In genomic region chr20:62500237-62500864, GRCh38 we compare ENCODE assay signal across 1 cellular context.
A peak's percentile ranks its signal among the peaks of the same experiment; 100 is the strongest.
TF ChIP-seq lines count a peak whose summit lies in the region.

No MANE protein-coding gene starts in this region.

TF ChIP-seq in HepG2, 621 proteins besides CTCF, POLR2A, EP300 and RAD21 (continued from another document and continues in another):
- TF ChIP-seq, protein P1, sequence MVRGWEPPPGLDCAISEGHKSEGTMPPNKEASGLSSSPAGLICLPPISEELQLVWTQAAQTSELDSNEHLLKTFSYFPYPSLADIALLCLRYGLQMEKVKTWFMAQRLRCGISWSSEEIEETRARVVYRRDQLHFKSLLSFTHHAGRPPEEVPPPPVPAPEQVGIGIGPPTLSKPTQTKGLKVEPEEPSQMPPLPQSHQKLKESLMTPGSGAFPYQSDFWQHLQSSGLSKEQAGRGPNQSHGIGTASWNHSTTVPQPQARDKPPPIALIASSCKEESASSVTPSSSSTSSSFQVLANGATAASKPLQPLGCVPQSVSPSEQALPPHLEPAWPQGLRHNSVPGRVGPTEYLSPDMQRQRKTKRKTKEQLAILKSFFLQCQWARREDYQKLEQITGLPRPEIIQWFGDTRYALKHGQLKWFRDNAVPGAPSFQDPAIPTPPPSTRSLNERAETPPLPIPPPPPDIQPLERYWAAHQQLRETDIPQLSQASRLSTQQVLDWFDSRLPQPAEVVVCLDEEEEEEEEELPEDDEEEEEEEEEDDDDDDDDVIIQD (CRISPR knock-in tag; IDR thresholded peaks at IDR 0.05; ENCODE audit: low read depth), result no peak
- TF ChIP-seq HNF4G (IDR thresholded peaks at IDR 0.05; ENCODE audit: borderline replicate concordance, low read depth, low read length) (no peak), HNF4G (CRISPR knock-in tag; IDR thresholded peaks at IDR 0.05; ENCODE audit: borderline replicate concordance, low read depth) (0 out of 2 replicates have a peak, but pooled peaks have one; percentile 60), ZFP41 (CRISPR knock-in tag; IDR thresholded peaks at IDR 0.05; ENCODE audit: borderline replicate concordance) (0 out of 2 replicates have a peak, but pooled peaks have one; percentile 39), JUND (CRISPR knock-in tag; IDR thresholded peaks at IDR 0.05) (no peak), MEIS1 (CRISPR knock-in tag; IDR thresholded peaks at IDR 0.05; ENCODE audit: borderline replicate concordance) (no peak), ARNT2 (CRISPR knock-in tag; IDR thresholded peaks at IDR 0.05; ENCODE audit: low read depth) (peak; percentile 43; the same call in 1 of the 2 replicates), PCBP1 (IDR thresholded peaks at IDR 0.05; ENCODE audit: borderline replicate concordance, low read depth, low read length) (0 out of 2 replicates have a peak, but pooled peaks have one; percentile 73), ZNF672 (CRISPR knock-in tag; IDR thresholded peaks at IDR 0.05) (no peak), YY1 (IDR thresholded peaks at IDR 0.05; ENCODE audit: insufficient read depth, insufficient replicate concordance, low read depth, low read length) (peak; percentile 51), ZNF296 (CRISPR knock-in tag; conservative IDR thresholded peaks at IDR 0.05) (peak; percentile 78; the same call in 1 of the 2 replicates), ZNF432 (CRISPR knock-in tag; IDR thresholded peaks at IDR 0.05; ENCODE audit: borderline replicate concordance) (no peak), FOXK2 (IDR thresholded peaks at IDR 0.05) (no peak), MZF1 (CRISPR knock-in tag; IDR thresholded peaks at IDR 0.05; ENCODE audit: borderline replicate concordance) (no peak), ZFP36 (IDR thresholded peaks at IDR 0.05; ENCODE audit: borderline replicate concordance, low read depth, low read length, partially characterized antibody) (no peak), ZNF501 (CRISPR knock-in tag; IDR thresholded peaks at IDR 0.05) (0 out of 2 replicates have a peak, but pooled peaks have one; percentile 13), AKAP8 (CRISPR knock-in tag; IDR thresholded peaks at IDR 0.05) (0 out of 2 replicates have a peak, but pooled peaks have one; percentile 59), ZNF883 (CRISPR knock-in tag; IDR thresholded peaks at IDR 0.05; ENCODE audit: not compliant biosample characterization) (peak; percentile 47), NBN (conservative IDR thresholded peaks at IDR 0.05) (0 out of 2 replicates have a peak, but pooled peaks have one; percentile 47), ZNF572 (CRISPR knock-in tag; IDR thresholded peaks at IDR 0.05) (peak; percentile 82; the same call in 1 of the 2 replicates), RBM22 (optimal IDR thresholded peaks at IDR 0.05; ENCODE audit: low read length) (no peak), MTERF4 (CRISPR knock-in tag; IDR thresholded peaks at IDR 0.05) (no peak), ZSCAN29 (CRISPR knock-in tag; conservative IDR thresholded peaks at IDR 0.05) (no peak), REPIN1 (CRISPR knock-in tag; IDR thresholded peaks at IDR 0.05; ENCODE audit: borderline replicate concordance, low read depth) (no peak), ZNF644 (CRISPR knock-in tag; IDR thresholded peaks at IDR 0.05; ENCODE audit: low read depth) (no peak), HINFP (CRISPR knock-in tag; IDR thresholded peaks at IDR 0.05; ENCODE audit: low read depth) (no peak), ETS1 (CRISPR knock-in tag; IDR thresholded peaks at IDR 0.05) (no peak), ZNF253 (CRISPR knock-in tag; IDR thresholded peaks at IDR 0.05; ENCODE audit: borderline replicate concordance) (no peak; the same call in 1 of the 2 replicates), KDM4B (CRISPR knock-in tag; IDR thresholded peaks at IDR 0.05) (no peak), SRSF9 (IDR thresholded peaks at IDR 0.05; ENCODE audit: borderline replicate concordance, insufficient read depth, low read depth, low read length, poor library complexity, severe bottlenecking) (no peak), AGO1 (IDR thresholded peaks at IDR 0.05; ENCODE audit: low read depth, low read length, poor library complexity, severe bottlenecking) (peak; percentile 83), MNT (IDR thresholded peaks at IDR 0.05) (0 out of 2 replicates have a peak, but pooled peaks have one; percentile 13), ZNF160 (CRISPR knock-in tag; IDR thresholded peaks at IDR 0.05) (0 out of 2 replicates have a peak, but pooled peaks have one; percentile 33), HNF1B (CRISPR knock-in tag; IDR thresholded peaks at IDR 0.05) (peak; percentile 58; the same call in 1 of the 2 replicates), NFKB2 (CRISPR knock-in tag; IDR thresholded peaks at IDR 0.05; ENCODE audit: borderline replicate concordance) (peak; percentile 59; the same call in 1 of the 2 replicates), ZNF577 (CRISPR knock-in tag; IDR thresholded peaks at IDR 0.05; ENCODE audit: borderline replicate concordance, low read depth) (no peak), FOXA1 (IDR thresholded peaks at IDR 0.05) (0 out of 2 replicates have a peak, but pooled peaks have one; percentile 3), FOXA1 (CRISPR knock-in tag; IDR thresholded peaks at IDR 0.05) (no peak), THAP8 (CRISPR knock-in tag; IDR thresholded peaks at IDR 0.05; ENCODE audit: borderline replicate concordance) (no peak), JUN (CRISPR knock-in tag; IDR thresholded peaks at IDR 0.05) (0 out of 2 replicates have a peak, but pooled peaks have one; percentile 8)
- TF ChIP-seq, protein P2, sequence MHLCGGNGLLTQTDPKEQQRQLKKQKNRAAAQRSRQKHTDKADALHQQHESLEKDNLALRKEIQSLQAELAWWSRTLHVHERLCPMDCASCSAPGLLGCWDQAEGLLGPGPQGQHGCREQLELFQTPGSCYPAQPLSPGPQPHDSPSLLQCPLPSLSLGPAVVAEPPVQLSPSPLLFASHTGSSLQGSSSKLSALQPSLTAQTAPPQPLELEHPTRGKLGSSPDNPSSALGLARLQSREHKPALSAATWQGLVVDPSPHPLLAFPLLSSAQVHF (CRISPR knock-in tag; IDR thresholded peaks at IDR 0.05), result no peak
- TF ChIP-seq, protein P3, sequence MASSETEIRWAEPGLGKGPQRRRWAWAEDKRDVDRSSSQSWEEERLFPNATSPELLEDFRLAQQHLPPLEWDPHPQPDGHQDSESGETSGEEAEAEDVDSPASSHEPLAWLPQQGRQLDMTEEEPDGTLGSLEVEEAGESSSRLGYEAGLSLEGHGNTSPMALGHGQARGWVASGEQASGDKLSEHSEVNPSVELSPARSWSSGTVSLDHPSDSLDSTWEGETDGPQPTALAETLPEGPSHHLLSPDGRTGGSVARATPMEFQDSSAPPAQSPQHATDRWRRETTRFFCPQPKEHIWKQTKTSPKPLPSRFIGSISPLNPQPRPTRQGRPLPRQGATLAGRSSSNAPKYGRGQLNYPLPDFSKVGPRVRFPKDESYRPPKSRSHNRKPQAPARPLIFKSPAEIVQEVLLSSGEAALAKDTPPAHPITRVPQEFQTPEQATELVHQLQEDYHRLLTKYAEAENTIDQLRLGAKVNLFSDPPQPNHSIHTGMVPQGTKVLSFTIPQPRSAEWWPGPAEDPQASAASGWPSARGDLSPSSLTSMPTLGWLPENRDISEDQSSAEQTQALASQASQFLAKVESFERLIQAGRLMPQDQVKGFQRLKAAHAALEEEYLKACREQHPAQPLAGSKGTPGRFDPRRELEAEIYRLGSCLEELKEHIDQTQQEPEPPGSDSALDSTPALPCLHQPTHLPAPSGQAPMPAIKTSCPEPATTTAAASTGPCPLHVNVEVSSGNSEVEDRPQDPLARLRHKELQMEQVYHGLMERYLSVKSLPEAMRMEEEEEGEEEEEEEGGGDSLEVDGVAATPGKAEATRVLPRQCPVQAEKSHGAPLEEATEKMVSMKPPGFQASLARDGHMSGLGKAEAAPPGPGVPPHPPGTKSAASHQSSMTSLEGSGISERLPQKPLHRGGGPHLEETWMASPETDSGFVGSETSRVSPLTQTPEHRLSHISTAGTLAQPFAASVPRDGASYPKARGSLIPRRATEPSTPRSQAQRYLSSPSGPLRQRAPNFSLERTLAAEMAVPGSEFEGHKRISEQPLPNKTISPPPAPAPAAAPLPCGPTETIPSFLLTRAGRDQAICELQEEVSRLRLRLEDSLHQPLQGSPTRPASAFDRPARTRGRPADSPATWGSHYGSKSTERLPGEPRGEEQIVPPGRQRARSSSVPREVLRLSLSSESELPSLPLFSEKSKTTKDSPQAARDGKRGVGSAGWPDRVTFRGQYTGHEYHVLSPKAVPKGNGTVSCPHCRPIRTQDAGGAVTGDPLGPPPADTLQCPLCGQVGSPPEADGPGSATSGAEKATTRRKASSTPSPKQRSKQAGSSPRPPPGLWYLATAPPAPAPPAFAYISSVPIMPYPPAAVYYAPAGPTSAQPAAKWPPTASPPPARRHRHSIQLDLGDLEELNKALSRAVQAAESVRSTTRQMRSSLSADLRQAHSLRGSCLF (CRISPR knock-in tag; IDR thresholded peaks at IDR 0.05; ENCODE audit: borderline replicate concordance), result no peak
- TF ChIP-seq, protein P4, sequence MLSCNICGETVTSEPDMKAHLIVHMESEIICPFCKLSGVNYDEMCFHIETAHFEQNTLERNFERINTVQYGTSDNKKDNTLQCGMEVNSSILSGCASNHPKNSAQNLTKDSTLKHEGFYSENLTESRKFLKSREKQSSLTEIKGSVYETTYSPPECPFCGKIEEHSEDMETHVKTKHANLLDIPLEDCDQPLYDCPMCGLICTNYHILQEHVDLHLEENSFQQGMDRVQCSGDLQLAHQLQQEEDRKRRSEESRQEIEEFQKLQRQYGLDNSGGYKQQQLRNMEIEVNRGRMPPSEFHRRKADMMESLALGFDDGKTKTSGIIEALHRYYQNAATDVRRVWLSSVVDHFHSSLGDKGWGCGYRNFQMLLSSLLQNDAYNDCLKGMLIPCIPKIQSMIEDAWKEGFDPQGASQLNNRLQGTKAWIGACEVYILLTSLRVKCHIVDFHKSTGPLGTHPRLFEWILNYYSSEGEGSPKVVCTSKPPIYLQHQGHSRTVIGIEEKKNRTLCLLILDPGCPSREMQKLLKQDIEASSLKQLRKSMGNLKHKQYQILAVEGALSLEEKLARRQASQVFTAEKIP (CRISPR knock-in tag; IDR thresholded peaks at IDR 0.05; ENCODE audit: borderline replicate concordance), result no peak
